In the genomic region with DNA sequence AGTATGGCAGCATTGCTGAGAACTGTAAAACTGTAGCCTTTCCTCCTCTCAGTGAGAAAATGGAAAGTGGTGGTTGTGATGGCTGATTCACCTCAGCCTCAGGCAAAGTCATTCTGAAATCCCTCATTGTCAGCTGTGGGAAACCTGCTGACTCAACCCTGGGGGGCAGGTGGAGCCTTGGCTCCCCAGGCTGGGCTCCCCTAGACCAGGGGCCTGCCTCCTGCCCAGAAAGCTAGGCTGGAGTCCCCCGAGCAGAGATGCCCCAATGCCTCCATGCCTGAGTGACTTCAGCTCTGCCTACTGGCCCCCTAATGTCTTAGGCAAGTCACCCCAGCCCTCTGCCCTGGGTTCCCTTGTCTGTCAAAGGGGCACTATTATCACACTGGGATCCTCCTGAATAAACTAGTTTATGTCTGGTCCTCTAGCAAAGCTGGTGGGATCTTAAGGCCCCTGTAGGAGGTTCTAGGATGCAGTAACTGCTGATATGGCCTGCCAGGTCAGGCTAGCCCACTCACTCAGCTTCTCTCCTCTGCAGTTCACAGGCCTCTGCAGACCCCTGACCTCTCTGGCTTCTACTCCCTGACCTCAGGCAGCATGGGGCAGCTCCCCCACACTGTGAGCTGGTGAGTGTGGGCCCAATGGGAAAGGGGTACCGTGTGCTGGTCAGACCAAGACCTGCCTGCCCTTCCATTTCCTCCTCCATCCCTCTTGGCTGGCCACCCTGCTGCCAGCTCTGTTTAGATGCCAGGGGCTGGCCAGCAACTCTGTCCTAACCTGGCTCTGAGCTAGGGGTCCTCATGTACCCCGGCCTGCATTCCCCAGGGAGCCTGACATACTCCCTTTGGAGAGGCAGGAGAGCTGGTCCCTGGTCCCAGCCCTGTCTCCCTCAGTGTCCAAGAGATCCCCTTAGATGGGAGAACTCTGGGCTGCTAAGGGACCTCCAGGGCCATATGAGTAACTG, we compare ENCODE assay signal across 8 cellular contexts. TPM values are rescaled to one million over a fixed set of nuclear protein-coding genes. Genes with fewer than 3 reads are reported as not detected.
DNase-seq lines count a peak whose midpoint lies in the region; ATAC-seq and TF ChIP-seq lines count a peak whose summit lies in the region.

No MANE protein-coding gene starts in this region.

- H3K4me3 ChIP-seq in AG10803 (ENCODE audit: low read length), result no peak overlapping the region
- H3K4me3 ChIP-seq in hepatocyte, result no peak overlapping the region

- H3K27ac ChIP-seq in hepatocyte, result no peak overlapping the region

- no peaks in the 10 kb centered on the region for H3K9me3 ChIP-seq in hepatocyte (ENCODE audit: low read depth)

- no peaks in the 10 kb centered on the region for H3K9me2 ChIP-seq in hepatocyte (replicated peaks; ENCODE audit: insufficient read depth)

- WGBS in hepatocyte (ENCODE audit: low lambda C conversion rate, missing lambda C conversion rate), result 100% methylated on average over 3 of the region's 3 CpGs

- DNase-seq in AG10803 (ENCODE audit: low read depth), result peak; percentile 36
- peak; percentile 82 for DNase-seq in activated T-cell treated with anti-CD3 and anti-CD28 coated beads, Interleukin-2, amount 50 U/mL, for 24 hours
- peak; percentile 71 for DNase-seq in kidney tubule cell (ENCODE audit: low spot score)
- DNase-seq in HT-29 (ENCODE audit: low spot score), result no peak
- no peak for DNase-seq in hepatocyte (ENCODE audit: low spot score)
- DNase-seq in AG08396 (ENCODE audit: low spot score), result no peak

- H4K20me1 ChIP-seq in hepatocyte (ENCODE audit: insufficient read depth, poor library complexity, severe bottlenecking), result peaks cover 18% of the 10 kb centered on the region

- no peak overlapping the region for H3K4me2 ChIP-seq in hepatocyte

- ATAC-seq in GM19397 (IDR thresholded peaks at IDR 0.05; ENCODE audit: unreplicated experiment) (peak; percentile 54), HG03439 (IDR thresholded peaks at IDR 0.05; ENCODE audit: unreplicated experiment) (peak; percentile 55)

- peaks cover 19% of the 10 kb centered on the region for H3K4me1 ChIP-seq in hepatocyte (ENCODE audit: insufficient read depth)

- TF ChIP-seq CTCF in AG10803 (conservative IDR thresholded peaks at IDR 0.05; ENCODE audit: low read length), result no peak
- TF ChIP-seq CTCF in hepatocyte (IDR thresholded peaks at IDR 0.05; ENCODE audit: poor library complexity), result no peak

- H3K4me1 Mint-ChIP-seq in activated T-cell treated with anti-CD3 and anti-CD28 coated beads, Interleukin-2, amount 50 U/mL, for 24 hours (ENCODE audit: low read depth), result peaks cover 82% of the 10 kb centered on the region

- H2AFZ ChIP-seq in hepatocyte, result no peak overlapping the region

- H3K27ac Mint-ChIP-seq in activated T-cell treated with anti-CD3 and anti-CD28 coated beads, Interleukin-2, amount 50 U/mL, for 24 hours, result peak overlapping the region; percentile 94

- peak overlapping the region; percentile 33 for H3K4me3 Mint-ChIP-seq in activated T-cell treated with anti-CD3 and anti-CD28 coated beads, Interleukin-2, amount 50 U/mL, for 24 hours

- peaks cover 96% of the 10 kb centered on the region for H3K36me3 Mint-ChIP-seq in activated T-cell treated with anti-CD3 and anti-CD28 coated beads, Interleukin-2, amount 50 U/mL, for 24 hours (ENCODE audit: low read depth)

- H3K27me3 ChIP-seq in hepatocyte, result no peaks in the 10 kb centered on the region

- peaks cover 21% of the 10 kb centered on the region for H3K79me2 ChIP-seq in hepatocyte

- H3K36me3 ChIP-seq in hepatocyte (replicated peaks; ENCODE audit: insufficient read depth, low read depth), result no peaks in the 10 kb centered on the region

- no peaks in the 10 kb centered on the region for H3K9me3 Mint-ChIP-seq in activated T-cell treated with anti-CD3 and anti-CD28 coated beads, Interleukin-2, amount 50 U/mL, for 24 hours

- H3K27me3 Mint-ChIP-seq in activated T-cell treated with anti-CD3 and anti-CD28 coated beads, Interleukin-2, amount 50 U/mL, for 24 hours, result no peaks in the 10 kb centered on the region

RNA-seq across cellular contexts. Expression of gene TCF7, which starts 24.2 kb away (rescaled TPM):
- total RNA-seq in HT-29 (2014; rRNA removed; shearing (Covaris generic)), result 23.8 and 28.5 TPM in 2 replicates
- total RNA-seq in hepatocyte, result 5.1 and 7.5 TPM in 2 replicates
- polyA plus RNA-seq in hepatocyte, result 5.7 and 8.1 TPM in 2 replicates

RNA-seq across cellular contexts. Expression of gene SKP1, which starts 38.1 kb away (rescaled TPM):
- 82.2 and 87.7 TPM in 2 replicates for total RNA-seq in HT-29 (2014; rRNA removed; shearing (Covaris generic))
- total RNA-seq in hepatocyte, result 500 and 543 TPM in 2 replicates
- 719 and 723 TPM in 2 replicates for polyA plus RNA-seq in hepatocyte

Comparison
In these comparisons a context has a peak if more than half of its experiments do, and no peak if none do; other contexts are left out.
1. DNase-seq: peak in AG10803 (single experiment), activated T-cell treated with anti-CD3 and anti-CD28 coated beads, Interleukin-2, amount 50 U/mL, for 24 hours (single experiment) and kidney tubule cell (single experiment); none in HT-29 (single experiment), hepatocyte (single experiment) and AG08396 (single experiment).